9 cellular contexts compared by ENCODE assay signal in the genomic region with DNA sequence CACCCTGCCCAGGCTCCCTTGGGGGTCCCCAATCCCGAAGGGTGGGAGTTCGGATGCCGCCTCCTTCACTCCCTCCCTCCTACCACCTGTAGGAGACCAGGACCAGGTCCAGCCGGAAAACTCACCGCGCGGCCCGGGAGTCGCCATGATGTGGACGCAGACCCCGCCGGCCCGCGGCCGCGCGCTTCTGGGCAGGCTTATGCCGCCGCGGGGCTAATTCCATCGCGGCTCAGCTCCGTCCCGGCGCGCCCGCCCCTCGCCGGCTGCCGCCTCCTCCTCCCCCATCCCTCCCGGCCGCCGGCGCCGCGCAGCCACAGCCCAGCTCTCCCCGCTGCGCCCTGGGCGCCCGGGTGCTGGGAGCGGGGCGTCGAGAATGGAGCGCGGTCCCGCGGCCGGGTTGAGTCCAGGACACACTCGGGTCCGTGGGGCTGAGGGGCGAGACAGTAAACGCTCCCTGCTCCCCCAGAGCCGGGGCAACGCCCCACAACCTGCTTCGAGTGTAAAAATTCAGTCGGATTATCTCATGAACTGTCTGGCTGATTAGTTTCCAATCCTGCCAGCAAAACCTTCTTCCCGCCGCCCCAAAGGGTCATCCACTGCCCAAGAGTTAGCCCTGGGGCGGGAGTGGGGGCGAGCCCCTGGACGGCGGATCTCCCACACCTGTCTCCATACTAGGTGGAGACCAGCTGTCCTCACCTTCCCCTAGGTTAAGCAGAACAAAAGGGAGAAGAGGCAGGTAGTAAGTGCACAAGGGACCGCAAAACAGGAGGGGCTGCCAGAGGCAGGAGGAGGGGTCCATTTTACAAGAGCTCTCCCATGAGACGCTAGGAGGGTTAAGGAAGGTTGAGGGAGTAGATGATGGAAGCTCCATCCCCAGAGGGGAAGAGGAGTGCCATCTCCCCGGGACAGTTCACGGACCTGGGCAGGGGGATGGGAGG. TPM values are rescaled to one million over a fixed set of nuclear protein-coding genes. Genes with fewer than 3 reads are reported as not detected.
DNase-seq lines count a peak whose midpoint lies in the region; ATAC-seq and TF ChIP-seq lines count a peak whose summit lies in the region.
"Had no signal": no experiment of that assay in that cellular context is flagged by ENCODE, and none has a peak within 500 bp of the region (broad histone marks: within the 10 kb centered on the region; RNA-seq: fewer than 3 reads in every experiment).

A gene (minus strand): TSS at position 189 of the 938 bp plus-strand sequence. CDS start 42 bp downstream, at position 147.

- CTCF ChIA-PET in GM10248 (lab: Yijun Ruan, JAX): no interaction called here

- H3K9me3 Mint-ChIP-seq in naive thymus-derived CD8-positive, alpha-beta T cell: no peaks in the 10 kb centered on the region

- no peak for TF ChIP-seq POLR2A in stomach (IDR thresholded peaks at IDR 0.05)

- H3K4me1 ChIP-seq in iPS-20b (ENCODE audit: insufficient read depth, low read length) (peaks cover 9% of the 10 kb centered on the region), stomach (peaks cover 7 to 14% (median 11%) of the 10 kb centered on the region in 4 donors)

- TF ChIP-seq CTCF in astrocyte of the spinal cord (IDR thresholded peaks at IDR 0.05; ENCODE audit: low read depth, low read length) (no peak), stomach (IDR thresholded peaks at IDR 0.05) (no peak), GM10248 (IDR thresholded peaks at IDR 0.05; ENCODE audit: control extremely low read depth, extremely low read depth, low read depth, missing control alignments) (no peak)

- no peak for ATAC-seq in naive thymus-derived CD8-positive, alpha-beta T cell

- H3K4me3 Mint-ChIP-seq in naive thymus-derived CD8-positive, alpha-beta T cell: peak within 1 kb of the TSS in 2 of 10 donors; percentile 36 to 41

- H3K9me3 ChIP-seq in iPS-20b (ENCODE audit: insufficient read depth, low read depth, low read length): no peaks in the 10 kb centered on the region
- H3K9me3 ChIP-seq in stomach: peaks cover 0 to 4% (median 0%) of the 10 kb centered on the region in 4 donors

- H3K4me3 ChIP-seq in astrocyte of the spinal cord (ENCODE audit: low read depth, low read length): peak within 1 kb of the TSS; percentile 32
- peak within 1 kb of the TSS; percentile 83 for H3K4me3 ChIP-seq in iPS-20b (ENCODE audit: low read length)
- H3K4me3 ChIP-seq in stomach: peak within 1 kb of the TSS; percentile 35 to 49 (median 42)

- no peak for TF ChIP-seq RAD21 in Ishikawa (IDR thresholded peaks at IDR 0.05; ENCODE audit: low read depth)

- H3K36me3 ChIP-seq in iPS-20b (ENCODE audit: insufficient read depth, low read depth, low read length) (no peaks in the 10 kb centered on the region), stomach (peaks cover 0 to 3% (median 0%) of the 10 kb centered on the region in 4 donors)

- H3K27ac Mint-ChIP-seq in naive thymus-derived CD8-positive, alpha-beta T cell: no peak within 1 kb of the TSS

- DNase-seq in astrocyte of the spinal cord (ENCODE audit: low read depth, low spot score): no peak
- no peak for DNase-seq in stomach
- DNase-seq in T-helper 1 cell: no peak
- DNase-seq in GM10248 (ENCODE audit: extremely low spot score): no peak
- DNase-seq in NCI-H187 treated with DMSO at 0.1 percent for 48 hours (lab: John Stamatoyannopoulos, UW): no peak
- no peak for DNase-seq in naive thymus-derived CD8-positive, alpha-beta T cell
- DNase-seq: stimulated activated CD4-positive, alpha-beta T cell treated with anti-CD3 and anti-CD28 coated beads, Interleukin-2, amount 100 ng/mL, for 48 hours had no signal

- peak within 1 kb of the TSS; percentile 82 for H3K9ac ChIP-seq in iPS-20b (ENCODE audit: low read depth, low read length)

- H3K27me3 Mint-ChIP-seq in naive thymus-derived CD8-positive, alpha-beta T cell: peaks cover 44 to 92% (median 69%) of the 10 kb centered on the region in 5 donors

- no peaks in the 10 kb centered on the region for H3K36me3 Mint-ChIP-seq in naive thymus-derived CD8-positive, alpha-beta T cell

- 6 to 16% (median 13%) methylated on average over 13 to 66 of the region's 66 CpGs for WGBS in stomach, 5 donors

- POLR2A ChIA-PET in GM10248 (lab: Yijun Ruan, JAX): no interaction called here
- POLR2A ChIA-PET in naive thymus-derived CD8-positive, alpha-beta T cell (lab: Charles Lee): no interaction called here

- in situ Hi-C loops in astrocyte of the spinal cord (cut with HindIII; ENCODE audit: low sequenced_read_pairs): no loop called here

- H3K27me3 ChIP-seq in iPS-20b (ENCODE audit: insufficient read depth, low read length) (peaks cover 37% of the 10 kb centered on the region), stomach (peaks cover 6 to 83% (median 48%) of the 10 kb centered on the region in 3 donors)

- no peak within 1 kb of the TSS for H3K27ac ChIP-seq in iPS-20b (ENCODE audit: low read length)
- no peak within 1 kb of the TSS for H3K27ac ChIP-seq in stomach

- TF ChIP-seq EP300 in Ishikawa (IDR thresholded peaks at IDR 0.05; ENCODE audit: borderline replicate concordance) (no peak), stomach (IDR thresholded peaks at IDR 0.05) (no peak)

- intact Hi-C loops in stomach (cut with DNase I; ENCODE audit: low total_unique reads): no loop called here

- H3K4me1 Mint-ChIP-seq in naive thymus-derived CD8-positive, alpha-beta T cell: peaks cover 0 to 5% (median 3%) of the 10 kb centered on the region in 4 donors

TF ChIP-seq in Ishikawa, 13 proteins besides CTCF, POLR2A, EP300 and RAD21:
- TF ChIP-seq YY1 (IDR thresholded peaks at IDR 0.05; ENCODE audit: low read depth) (peak; percentile 76), NFIC (IDR thresholded peaks at IDR 0.05) (no peak)
- TF ChIP-seq, protein P1, sequence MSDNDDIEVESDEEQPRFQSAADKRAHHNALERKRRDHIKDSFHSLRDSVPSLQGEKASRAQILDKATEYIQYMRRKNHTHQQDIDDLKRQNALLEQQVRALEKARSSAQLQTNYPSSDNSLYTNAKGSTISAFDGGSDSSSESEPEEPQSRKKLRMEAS (IDR thresholded peaks at IDR 0.05): peak; percentile 40; the same call in 1 of the 2 replicates

RNA-seq across cellular contexts. Expression of the gene that starts here (rescaled TPM):
- total RNA-seq in stomach: 10 to 100 TPM in 1 of 5 donors, 1 to 10 TPM in 3, not detected in 1; 3.8 to 16.9 (median 5.2) TPM
- 1 to 10 TPM in 1 of 3 donors, under 1 TPM in 2; 0.44 to 1.7 (median 0.61) TPM for polyA plus RNA-seq in stomach
- total RNA-seq in naive thymus-derived CD8-positive, alpha-beta T cell: not detected
- not detected for polyA plus RNA-seq in naive thymus-derived CD8-positive, alpha-beta T cell

Comparison
In these comparisons a context has a peak if more than half of its experiments do, and no peak if none do; other contexts are left out.
1. H3K4me3 ChIP-seq: peak in every context shown above with its lines; median percentile 83 in iPS-20b; 42 in stomach; 32 in astrocyte of the spinal cord.